In genomic region chr19:37304884-37305255, GRCh38 we compare ENCODE assay signal across 16 cellular contexts.
"Had no signal": no experiment of that assay in that cellular context is flagged by ENCODE, and none has a peak within 500 bp of the region (broad histone marks: within the 10 kb centered on the region; RNA-seq: fewer than 3 reads in every experiment).

No MANE protein-coding gene starts in this region.

- H3K4me1 Mint-ChIP-seq: activated CD4-positive, alpha-beta T cell treated with anti-CD3 and anti-CD28 coated beads, Interleukin-2, amount 10 ng/mL, durations not matched to agents 24 days and 14 days; activated naive CD8-positive, alpha-beta T cell treated with anti-CD3 and anti-CD28 coated beads, Interleukin-2, amount 10 ng/mL, durations not matched to agents 7 days and 5 days had no signal

- DNase-seq: activated CD4-positive, alpha-beta T cell treated with anti-CD3 and anti-CD28 coated beads for 1 hour; activated CD4-positive, alpha-beta T cell treated with anti-CD3 and anti-CD28 coated beads, Interleukin-2, amount 10 ng/mL, durations not matched to agents 24 days and 14 days; activated CD4-positive, alpha-beta T cell treated with anti-CD3 and anti-CD28 coated beads, Interleukin-2, amount 50 U/mL, for 48 hours; activated naive CD4-positive, alpha-beta T cell treated with anti-CD3 and anti-CD28 coated beads, Interleukin-2, amount 50 U/mL, for 16 hours; activated T-cell treated with anti-CD3 and anti-CD28 coated beads, Interleukin-2, amount 50 U/mL, for 1 hour; Kasumi-1; NCI-H1092; NCI-H2029; NCI-H2107; NCI-H226; NCI-H69; Peyer's patch; SHP77 had no signal

- H3K4me3 Mint-ChIP-seq: activated CD4-positive, alpha-beta T cell treated with anti-CD3 and anti-CD28 coated beads, Interleukin-2, amount 10 ng/mL, durations not matched to agents 24 days and 14 days; T-helper 1 cell treated with Interleukin-12 subunit alpha and Interleukin-12 subunit beta and Interleukin-4 antibody, amounts not matched to agents 30 μg/mL and 1 μg/mL, for 36 hours had no signal

- H3K27ac Mint-ChIP-seq: activated CD4-positive, alpha-beta T cell treated with anti-CD3 and anti-CD28 coated beads, Interleukin-2, amount 10 ng/mL, durations not matched to agents 24 days and 14 days; activated naive CD8-positive, alpha-beta T cell treated with anti-CD3 and anti-CD28 coated beads, Interleukin-2, amount 10 ng/mL, durations not matched to agents 7 days and 5 days; T-helper 1 cell treated with Interleukin-12 subunit alpha and Interleukin-12 subunit beta and Interleukin-4 antibody, amounts not matched to agents 30 μg/mL and 1 μg/mL, for 36 hours had no signal

- H3K27me3 Mint-ChIP-seq: activated CD4-positive, alpha-beta T cell treated with anti-CD3 and anti-CD28 coated beads, Interleukin-2, amount 10 ng/mL, durations not matched to agents 24 days and 14 days; activated naive CD8-positive, alpha-beta T cell treated with anti-CD3 and anti-CD28 coated beads, Interleukin-2, amount 10 ng/mL, durations not matched to agents 7 days and 5 days had no signal

- ATAC-seq: K562 had no signal
